14 cellular contexts compared by ENCODE assay signal in the genomic region with DNA sequence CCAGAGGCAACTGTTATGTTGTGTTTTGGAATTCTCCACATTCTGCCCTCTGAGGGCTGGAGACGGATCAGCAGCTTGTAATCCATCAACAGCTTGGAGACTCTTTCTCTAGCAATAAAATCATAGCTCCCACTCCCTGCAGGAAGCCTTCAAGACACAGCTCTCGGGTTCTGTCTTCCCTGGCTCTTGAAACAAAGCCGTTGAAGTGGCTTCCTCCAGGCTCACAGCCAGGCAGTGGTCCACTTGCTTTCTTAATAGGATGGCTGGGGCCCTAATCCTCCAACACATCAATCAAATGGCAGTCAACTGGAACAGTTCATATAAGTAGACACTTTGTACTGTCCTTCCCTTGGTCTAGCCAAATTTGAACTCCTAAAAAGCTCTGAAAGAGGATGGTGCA.
DNase-seq lines count a peak whose midpoint lies in the region; ATAC-seq, FAIRE-seq and TF ChIP-seq lines count a peak whose summit lies in the region.
"Had no signal": no experiment of that assay in that cellular context is flagged by ENCODE, and none has a peak within 500 bp of the region (broad histone marks: within the 10 kb centered on the region; RNA-seq: fewer than 3 reads in every experiment).

No MANE protein-coding gene starts in this region.

- TF ChIP-seq RAD21 in H1 (IDR thresholded peaks at IDR 0.05 in 1 of 2, conservative IDR thresholded peaks at IDR 0.05 in 1 of 2; ENCODE audit: low read depth in 2 of 2, low read length in 2 of 2), result no peak

- H3K4ac ChIP-seq in H1 (replicated peaks; ENCODE audit: insufficient read length, low read depth, low read length), result no peak overlapping the region

- no peak overlapping the region for H3K56ac ChIP-seq in H1 (replicated peaks; ENCODE audit: insufficient read length, low read depth, low read length)

- peak overlapping the region; percentile 69 for H3K4me3 ChIP-seq in CD4-positive, CD25-positive, alpha-beta regulatory T cell (ENCODE audit: low read depth, low read length)
- H3K4me3 ChIP-seq in H1 (ENCODE audit: extremely low read depth in 1 of 4, insufficient read depth in 2 of 4, low read depth in 3 of 4, low read length in 4 of 4), result no peak overlapping the region
- H3K4me3 ChIP-seq: HAP-1, prostate gland had no signal

- H3K14ac ChIP-seq in H1 (ENCODE audit: insufficient read length), result no peak overlapping the region

- peak in 1 of 3 experiments; percentile 1; a peak in 1 of 4 replicates for TF ChIP-seq CTCF in H1 (IDR thresholded peaks at IDR 0.05; ENCODE audit: control extremely low read depth in 1 of 3, insufficient read depth in 1 of 3, low read depth in 1 of 3, low read length in 3 of 3)

- H3K4me1 Mint-ChIP-seq in CD4-positive, CD25-positive, alpha-beta regulatory T cell, result peaks cover 0 to 35% (median 22%) of the 10 kb centered on the region in 4 donors

- no peak overlapping the region for H2BK5ac ChIP-seq in H1 (ENCODE audit: low read depth, low read length)

- POLR2A ChIA-PET in H1 (lab: Charles Lee; ENCODE audit: partially characterized antibody), result no interaction called here

- peak overlapping the region; percentile 30 for H3K27ac ChIP-seq in CD4-positive, CD25-positive, alpha-beta regulatory T cell (ENCODE audit: insufficient read depth, low read length, poor library complexity, severe bottlenecking)
- H3K27ac ChIP-seq in KOPT-K1 (ENCODE audit: low read depth, low read length, poor library complexity, severe bottlenecking) (peak overlapping the region; percentile 64), H1 (ENCODE audit: low read depth, low read length) (no peak overlapping the region)
- H3K27ac ChIP-seq: prostate gland had no signal

- no peak overlapping the region for H2BK120ac ChIP-seq in H1 (replicated peaks; ENCODE audit: low read depth, low read length)

- H3K27me3 ChIP-seq in CD4-positive, CD25-positive, alpha-beta regulatory T cell (ENCODE audit: control insufficient read depth, insufficient read depth, low read length), result no peaks in the 10 kb centered on the region
- H3K27me3 ChIP-seq in H1 (replicated peaks in 1 of 4; ENCODE audit: control insufficient read depth in 3 of 4, extremely low read depth in 1 of 4, insufficient read depth in 3 of 4, low read length in 3 of 4), result no peaks in the 10 kb centered on the region; a peak in 1 of 7 replicates

- 93% methylated on average over 3 of the region's 3 CpGs; no CpG with 5 or more reads in 1 of the 2 experiments for whole genome bisulfite sequencing in H1 (ENCODE audit: extremely low coverage in 1 of 2, insufficient coverage in 1 of 2, insufficient read length in 1 of 2, insufficient replicate concordance in 2 of 2, low coverage in 1 of 2, low lambda C conversion rate in 2 of 2, missing lambda C conversion rate in 1 of 2), 2 experiments

- no peaks in the 10 kb centered on the region for H3K79me1 ChIP-seq in H1 (ENCODE audit: low read depth, low read length)

- H3K9me3 Mint-ChIP-seq in CD4-positive, CD25-positive, alpha-beta regulatory T cell, result peaks cover 0 to 1% (median 0%) of the 10 kb centered on the region in 7 donors

- no peak for ATAC-seq in CD4-positive, CD25-positive, alpha-beta regulatory T cell (ENCODE audit: low read depth in 2 of 2)
- ATAC-seq in GM19035 (IDR thresholded peaks at IDR 0.05; ENCODE audit: unreplicated experiment) (peak; percentile 26), GM19023 (IDR thresholded peaks at IDR 0.05; ENCODE audit: unreplicated experiment) (no peak), HG02840 (IDR thresholded peaks at IDR 0.05; ENCODE audit: low FRiP score, unreplicated experiment) (no peak)

- no peak for FAIRE-seq in H1 (lab: Jason Lieb, UNC)
- FAIRE-seq: TTC549 had no signal

- no peak overlapping the region for H2BK12ac ChIP-seq in H1 (ENCODE audit: low read depth, low read length)

- no peaks in the 10 kb centered on the region for H4K20me1 ChIP-seq in H1 (replicated peaks in 1 of 2; ENCODE audit: control insufficient read depth in 1 of 2, insufficient read depth in 2 of 2, low read length in 2 of 2)

- no peak overlapping the region for H3K23ac ChIP-seq in H1 (ENCODE audit: insufficient read length)

- no peak overlapping the region for H4K91ac ChIP-seq in H1 (replicated peaks; ENCODE audit: insufficient read length, low read length)

- no peak overlapping the region for H2BK20ac ChIP-seq in H1 (ENCODE audit: low read length)

- no peak overlapping the region for H3K18ac ChIP-seq in H1 (ENCODE audit: extremely low read depth, low read length)

- H3K27me3 Mint-ChIP-seq in CD4-positive, CD25-positive, alpha-beta regulatory T cell, result no peaks in the 10 kb centered on the region

- H4K5ac ChIP-seq in H1 (ENCODE audit: insufficient read length, low read depth, low read length), result no peak overlapping the region

- H4K8ac ChIP-seq in H1 (ENCODE audit: extremely low read depth, insufficient read depth, low read length), result no peak overlapping the region

- no peaks in the 10 kb centered on the region for H3K36me3 ChIP-seq in CD4-positive, CD25-positive, alpha-beta regulatory T cell (ENCODE audit: control insufficient read depth, insufficient read depth, low read length)
- H3K36me3 ChIP-seq in KOPT-K1 (ENCODE audit: insufficient read depth, low read length), result no peaks in the 10 kb centered on the region
- H3K36me3 ChIP-seq in H1 (ENCODE audit: control insufficient read depth in 2 of 4, insufficient read depth in 4 of 4, low read length in 3 of 4), result no peaks in the 10 kb centered on the region
- H3K36me3 ChIP-seq: HAP-1, prostate gland had no signal

- no peak for TF ChIP-seq EP300 in H1 (IDR thresholded peaks at IDR 0.05; ENCODE audit: borderline replicate concordance in 1 of 2, low read depth in 2 of 2, low read length in 2 of 2)

- H3K4me1 ChIP-seq in CD4-positive, CD25-positive, alpha-beta regulatory T cell (ENCODE audit: control insufficient read depth, insufficient read depth, low read length, poor library complexity, severe bottlenecking), result peaks cover 13% of the 10 kb centered on the region
- H3K4me1 ChIP-seq in H1 (replicated peaks in 1 of 4; ENCODE audit: control insufficient read depth in 3 of 4, insufficient read depth in 4 of 4, low read length in 3 of 4), result peaks cover 0 to 13% (median 4%) of the 10 kb centered on the region in 4 experiments; a peak in 4 of 7 replicates
- H3K4me1 ChIP-seq: HAP-1, prostate gland had no signal

- DNase-seq in CD4-positive, CD25-positive, alpha-beta regulatory T cell, result peak in 1 of 3 donors; percentile 12
- DNase-seq in H1 (ENCODE audit: low read depth in 1 of 2, low spot score in 2 of 2) (no peak), MV-4-11 (lab: John Stamatoyannopoulos, UW) (no peak)
- no peak for DNase-seq in activated effector memory CD4-positive, alpha-beta T cell treated with Interleukin-2 at 50 U/mL for 16 hours
- DNase-seq: GDM1, hippocampal formation, NCI-H1048 had no signal

- H2AFZ ChIP-seq in H1 (ENCODE audit: low read length), result no peak overlapping the region

- no peaks in the 10 kb centered on the region for H3K9me3 ChIP-seq in CD4-positive, CD25-positive, alpha-beta regulatory T cell (ENCODE audit: control insufficient read depth in 2 of 2, low read length in 2 of 2)
- H3K9me3 ChIP-seq in KOPT-K1 (ENCODE audit: insufficient read depth, low read length, poor library complexity, severe bottlenecking) (no peaks in the 10 kb centered on the region), H1 (ENCODE audit: insufficient read depth in 2 of 2, low read depth in 1 of 2, low read length in 1 of 2) (no peaks in the 10 kb centered on the region)
- H3K9me3 ChIP-seq: HAP-1, prostate gland had no signal

- H3K36me3 Mint-ChIP-seq in CD4-positive, CD25-positive, alpha-beta regulatory T cell, result no peaks in the 10 kb centered on the region

- no peak overlapping the region for H2BK15ac ChIP-seq in H1 (ENCODE audit: low read length)

- CTCF ChIA-PET in H1 (lab: Charles Lee; ENCODE audit: partially characterized antibody), result interaction anchor here (0.7 to 3.0 kb wide), 10 partner anchors 8 to 264 kb away, joined by 3 to 12 read pairs (median 3); no protein-coding TSS in a partner anchor

- H3K23me2 ChIP-seq in H1 (ENCODE audit: low read depth, low read length), result no peaks in the 10 kb centered on the region

- H3K79me2 ChIP-seq in H1 (ENCODE audit: control insufficient read depth in 1 of 2, insufficient read depth in 2 of 2, low read length in 2 of 2), result no peaks in the 10 kb centered on the region

- H3K27ac Mint-ChIP-seq in CD4-positive, CD25-positive, alpha-beta regulatory T cell, result peak overlapping the region; percentile 84 to 94 (median 91)

- H3K4me3 Mint-ChIP-seq in CD4-positive, CD25-positive, alpha-beta regulatory T cell, result peak overlapping the region in 2 of 4 donors; percentile 82 to 86

- no peak overlapping the region for H3K4me2 ChIP-seq in H1 (ENCODE audit: insufficient read depth in 1 of 2, low read depth in 2 of 2, low read length in 2 of 2)

- no peak for TF ChIP-seq POLR2A in H1 (IDR thresholded peaks at IDR 0.05; ENCODE audit: control extremely low read depth in 1 of 2, low read depth in 2 of 2, low read length in 2 of 2)

- no peak overlapping the region for H3K9ac ChIP-seq in H1 (replicated peaks in 1 of 4; ENCODE audit: extremely low read depth in 1 of 4, low read depth in 3 of 4, low read length in 3 of 4)

- H2AK5ac ChIP-seq in H1 (ENCODE audit: low read depth, low read length), result no peak overlapping the region

TF ChIP-seq in H1, 55 proteins besides CTCF, POLR2A, EP300 and RAD21:
- TF ChIP-seq, protein P1, sequence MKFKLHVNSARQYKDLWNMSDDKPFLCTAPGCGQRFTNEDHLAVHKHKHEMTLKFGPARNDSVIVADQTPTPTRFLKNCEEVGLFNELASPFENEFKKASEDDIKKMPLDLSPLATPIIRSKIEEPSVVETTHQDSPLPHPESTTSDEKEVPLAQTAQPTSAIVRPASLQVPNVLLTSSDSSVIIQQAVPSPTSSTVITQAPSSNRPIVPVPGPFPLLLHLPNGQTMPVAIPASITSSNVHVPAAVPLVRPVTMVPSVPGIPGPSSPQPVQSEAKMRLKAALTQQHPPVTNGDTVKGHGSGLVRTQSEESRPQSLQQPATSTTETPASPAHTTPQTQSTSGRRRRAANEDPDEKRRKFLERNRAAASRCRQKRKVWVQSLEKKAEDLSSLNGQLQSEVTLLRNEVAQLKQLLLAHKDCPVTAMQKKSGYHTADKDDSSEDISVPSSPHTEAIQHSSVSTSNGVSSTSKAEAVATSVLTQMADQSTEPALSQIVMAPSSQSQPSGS (IDR thresholded peaks at IDR 0.05; ENCODE audit: low read length), result no peak
- TF ChIP-seq SUZ12 (IDR thresholded peaks at IDR 0.05; ENCODE audit: low read length), result 0 out of 2 replicates have a peak, but pooled peaks have one; percentile 2
